20 cellular contexts compared by ENCODE assay signal in the genomic region with DNA sequence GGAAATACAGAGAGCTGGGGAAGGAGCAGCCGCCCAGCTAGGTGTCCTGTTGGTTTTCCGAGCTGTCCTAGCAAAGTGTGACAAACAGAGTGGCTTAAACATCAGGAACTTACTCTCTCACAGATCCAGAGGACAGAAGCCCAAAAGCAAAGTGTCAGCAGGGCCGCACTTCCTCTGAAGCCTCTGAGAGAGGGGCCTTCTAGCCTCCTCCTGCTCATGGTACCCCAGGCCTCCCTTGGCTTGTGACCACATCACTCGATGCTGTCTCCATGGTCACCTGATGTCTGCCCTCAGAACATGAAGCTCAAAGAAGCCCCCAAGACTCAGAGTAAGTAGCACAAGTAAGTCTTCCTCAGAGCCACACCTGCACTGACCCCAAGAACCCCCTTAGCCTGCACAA.
"Had no signal": no experiment of that assay in that cellular context is flagged by ENCODE, and none has a peak within 500 bp of the region (broad histone marks: within the 10 kb centered on the region; RNA-seq: fewer than 3 reads in every experiment).

No MANE protein-coding gene starts in this region.

- H3K27me3 Mint-ChIP-seq: stimulated activated naive CD8-positive, alpha-beta T cell treated with anti-CD3 and anti-CD28 coated beads, Interleukin-15, amount 100 ng/mL, for 72 hours had no signal

- DNase-seq: colonic mucosa; dermis blood vessel endothelial cell; effector CD4-positive, alpha-beta T cell; endodermal cell; erythroblast; foreskin melanocyte; heart left ventricle; hippocampal formation; left colon; mesendoderm; naive thymus-derived CD8-positive, alpha-beta T cell; psoas muscle; stimulated activated CD4-positive, alpha-beta T cell treated with anti-CD3 and anti-CD28 coated beads, Interleukin-2, amount 100 ng/mL, for 48 hours; stimulated activated naive CD8-positive, alpha-beta T cell treated with anti-CD3 and anti-CD28 coated beads, Interleukin-15, amount 100 ng/mL, for 72 hours; substantia nigra; transverse colon had no signal

- FAIRE-seq: endothelial cell of umbilical vein had no signal

- H3K4me3 ChIP-seq: colonic mucosa, heart left ventricle, psoas muscle, smooth muscle cell, thoracic aorta, transverse colon had no signal

- ATAC-seq: heart left ventricle; left colon; naive thymus-derived CD8-positive, alpha-beta T cell; psoas muscle; stimulated activated naive CD8-positive, alpha-beta T cell treated with anti-CD3 and anti-CD28 coated beads, Interleukin-15, amount 100 ng/mL, for 72 hours had no signal

- H3K27ac ChIP-seq: colonic mucosa, neutrophil, psoas muscle, thoracic aorta had no signal

- H3K4me1 Mint-ChIP-seq: endodermal cell; naive thymus-derived CD8-positive, alpha-beta T cell; stimulated activated naive CD8-positive, alpha-beta T cell treated with anti-CD3 and anti-CD28 coated beads, Interleukin-15, amount 100 ng/mL, for 72 hours had no signal

- H3K4me1 ChIP-seq: colonic mucosa, heart left ventricle, psoas muscle, transverse colon had no signal

- H3K36me3 ChIP-seq: colonic mucosa, heart left ventricle, neutrophil, thoracic aorta, transverse colon had no signal

- H3K27me3 ChIP-seq: colonic mucosa, heart left ventricle, transverse colon had no signal

- H3K36me3 Mint-ChIP-seq: naive thymus-derived CD8-positive, alpha-beta T cell had no signal

- H3K9me3 ChIP-seq: colonic mucosa, heart left ventricle, neutrophil, psoas muscle, thoracic aorta, transverse colon had no signal

- H3K27ac Mint-ChIP-seq: endodermal cell had no signal

- H3K9me3 Mint-ChIP-seq: endodermal cell; naive thymus-derived CD8-positive, alpha-beta T cell; stimulated activated naive CD8-positive, alpha-beta T cell treated with anti-CD3 and anti-CD28 coated beads, Interleukin-15, amount 100 ng/mL, for 72 hours had no signal

- H3K4me3 Mint-ChIP-seq: endodermal cell; naive thymus-derived CD8-positive, alpha-beta T cell; stimulated activated naive CD8-positive, alpha-beta T cell treated with anti-CD3 and anti-CD28 coated beads, Interleukin-15, amount 100 ng/mL, for 72 hours had no signal

- H3K4me2 ChIP-seq: smooth muscle cell had no signal
